ENCODE assay signal across 16 cellular contexts in the genomic region with DNA sequence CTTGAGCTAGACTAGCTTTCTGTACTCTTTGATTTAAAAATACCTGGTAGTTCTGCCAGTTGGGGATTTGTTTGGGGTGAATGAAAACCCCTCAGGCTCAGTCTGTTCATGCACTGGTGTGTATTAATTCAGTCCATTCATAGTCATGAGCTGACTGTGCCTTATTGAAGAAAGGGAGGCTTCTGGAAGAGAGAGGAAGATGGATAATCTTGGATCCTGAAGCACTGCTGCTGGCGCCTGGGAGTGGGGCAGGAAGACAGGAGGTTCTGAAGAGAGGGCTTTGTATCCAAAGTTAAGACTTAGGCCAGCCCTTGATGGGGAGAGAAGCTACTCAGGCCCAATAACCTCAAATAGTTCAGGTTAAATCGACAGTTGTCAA.
DNase-seq lines count a peak whose midpoint lies in the region; ATAC-seq and TF ChIP-seq lines count a peak whose summit lies in the region.
"Had no signal": no experiment of that assay in that cellular context is flagged by ENCODE, and none has a peak within 500 bp of the region (broad histone marks: within the 10 kb centered on the region; RNA-seq: fewer than 3 reads in every experiment).

No MANE protein-coding gene starts in this region.

- no peak for TF ChIP-seq POLR2A in Peyer's patch (IDR thresholded peaks at IDR 0.05)

- H3K4me1 ChIP-seq in SJSA1 (replicated peaks) (peaks cover 90% of the 10 kb centered on the region), Peyer's patch (no peaks in the 10 kb centered on the region)
- H3K4me1 ChIP-seq in effector memory CD4-positive, alpha-beta T cell (ENCODE audit: control insufficient read depth, insufficient read depth, low read length, poor library complexity, severe bottlenecking), result no peaks in the 10 kb centered on the region

- peak overlapping the region; percentile 93 for H3K27ac Mint-ChIP-seq in neural crest cell (ENCODE audit: unreplicated experiment)
- no peak overlapping the region for H3K27ac Mint-ChIP-seq in activated T-helper 2 cell treated with anti-CD3 and anti-CD28 coated beads, Interferon-gamma antibody, Interleukin-2, Interleukin-4, amounts not matched to agents 10 μg/mL and 5 μg/mL and 100 μg/mL, durations not matched to agents 14 hours and 24 hours and 36 hours
- H3K27ac Mint-ChIP-seq: activated T-cell treated with anti-CD3 and anti-CD28 coated beads, Interleukin-2, amount 50 U/mL, for 24 hours; memory B cell; progenitor cell of endocrine pancreas had no signal

- peaks cover 5% of the 10 kb centered on the region for H3K36me3 Mint-ChIP-seq in neural crest cell (ENCODE audit: low read depth)
- peaks cover 7% of the 10 kb centered on the region for H3K36me3 Mint-ChIP-seq in activated T-helper 2 cell treated with anti-CD3 and anti-CD28 coated beads, Interferon-gamma antibody, Interleukin-2, Interleukin-4, amounts not matched to agents 10 μg/mL and 5 μg/mL and 100 μg/mL, durations not matched to agents 14 hours and 24 hours and 36 hours (ENCODE audit: low read depth)

- no peaks in the 10 kb centered on the region for H3K27me3 Mint-ChIP-seq in neural crest cell (ENCODE audit: low read depth)
- H3K27me3 Mint-ChIP-seq in activated T-helper 2 cell treated with anti-CD3 and anti-CD28 coated beads, Interferon-gamma antibody, Interleukin-2, Interleukin-4, amounts not matched to agents 10 μg/mL and 5 μg/mL and 100 μg/mL, durations not matched to agents 14 hours and 24 hours and 36 hours (ENCODE audit: low read depth), result no peaks in the 10 kb centered on the region
- H3K27me3 Mint-ChIP-seq: activated T-cell treated with anti-CD3 and anti-CD28 coated beads, Interleukin-2, amount 50 U/mL, for 24 hours; memory B cell; progenitor cell of endocrine pancreas had no signal

- peak; percentile 78 for ATAC-seq in esophagus mucosa

- H3K36me3 ChIP-seq in SJSA1 (peaks cover 1% of the 10 kb centered on the region), Peyer's patch (peaks cover 0 to 2% (median 0%) of the 10 kb centered on the region in 3 donors)
- peaks cover 8% of the 10 kb centered on the region for H3K36me3 ChIP-seq in effector memory CD4-positive, alpha-beta T cell (ENCODE audit: control insufficient read depth, insufficient read depth, low read length)

- no peaks in the 10 kb centered on the region for H3K27me3 ChIP-seq in SJSA1 (replicated peaks)
- H3K27me3 ChIP-seq in Peyer's patch, result no peaks in the 10 kb centered on the region
- H3K27me3 ChIP-seq in effector memory CD4-positive, alpha-beta T cell (replicated peaks; ENCODE audit: control insufficient read depth, insufficient read depth, low read length, poor library complexity, severe bottlenecking), result no peaks in the 10 kb centered on the region

- no peaks in the 10 kb centered on the region for H3K9me3 Mint-ChIP-seq in neural crest cell
- no peaks in the 10 kb centered on the region for H3K9me3 Mint-ChIP-seq in activated T-helper 2 cell treated with anti-CD3 and anti-CD28 coated beads, Interferon-gamma antibody, Interleukin-2, Interleukin-4, amounts not matched to agents 10 μg/mL and 5 μg/mL and 100 μg/mL, durations not matched to agents 14 hours and 24 hours and 36 hours
- H3K9me3 Mint-ChIP-seq: activated T-cell treated with anti-CD3 and anti-CD28 coated beads, Interleukin-2, amount 50 U/mL, for 24 hours; memory B cell had no signal

- peak overlapping the region; percentile 21 for H3K4me3 Mint-ChIP-seq in neural crest cell
- no peak overlapping the region for H3K4me3 Mint-ChIP-seq in activated T-helper 2 cell treated with anti-CD3 and anti-CD28 coated beads, Interferon-gamma antibody, Interleukin-2, Interleukin-4, amounts not matched to agents 10 μg/mL and 5 μg/mL and 100 μg/mL, durations not matched to agents 14 hours and 24 hours and 36 hours (ENCODE audit: low read depth)
- H3K4me3 Mint-ChIP-seq: activated T-cell treated with anti-CD3 and anti-CD28 coated beads, Interleukin-2, amount 50 U/mL, for 24 hours; memory B cell had no signal

- intact Hi-C loops in activated T-helper 2 cell treated with anti-CD3 and anti-CD28 coated beads, Interferon-gamma antibody, Interleukin-2, Interleukin-4, amounts not matched to agents 10 μg/mL and 5 μg/mL and 100 μg/mL, durations not matched to agents 14 hours and 24 hours and 36 hours (cut with micrococcal nuclease), result no loop called here

- peaks cover 68% of the 10 kb centered on the region for H3K4me1 Mint-ChIP-seq in neural crest cell
- H3K4me1 Mint-ChIP-seq in activated T-helper 2 cell treated with anti-CD3 and anti-CD28 coated beads, Interferon-gamma antibody, Interleukin-2, Interleukin-4, amounts not matched to agents 10 μg/mL and 5 μg/mL and 100 μg/mL, durations not matched to agents 14 hours and 24 hours and 36 hours (ENCODE audit: low read depth), result peaks cover 20% of the 10 kb centered on the region

- H3K27ac ChIP-seq in SJSA1 (peak overlapping the region; percentile 83), Peyer's patch (no peak overlapping the region)
- H3K27ac ChIP-seq in effector memory CD4-positive, alpha-beta T cell (ENCODE audit: insufficient read depth, low read length, poor library complexity, severe bottlenecking), result no peak overlapping the region

- no peaks in the 10 kb centered on the region for H3K9me3 ChIP-seq in SJSA1 (replicated peaks)
- no peaks in the 10 kb centered on the region for H3K9me3 ChIP-seq in Peyer's patch
- H3K9me3 ChIP-seq in effector memory CD4-positive, alpha-beta T cell (ENCODE audit: control insufficient read depth, low read length), result no peaks in the 10 kb centered on the region

- peak; percentile 20 for DNase-seq in DMS114 treated with DMSO at 0.1 percent for 48 hours (lab: John Stamatoyannopoulos, UW; ENCODE audit: unreplicated experiment)
- no peak for DNase-seq in SJSA1 (ENCODE audit: low read depth in 1 of 2, low spot score in 2 of 2)
- no peak for DNase-seq in neural crest cell (ENCODE audit: low read depth, low spot score)
- no peak for DNase-seq in Peyer's patch
- no peak for DNase-seq in effector memory CD4-positive, alpha-beta T cell
- DNase-seq in activated T-helper 2 cell treated with anti-CD3 and anti-CD28 coated beads, Interferon-gamma antibody, Interleukin-2, Interleukin-4, amounts not matched to agents 10 μg/mL and 5 μg/mL and 100 μg/mL, durations not matched to agents 14 hours and 24 hours and 36 hours (ENCODE audit: low spot score), result no peak
- DNase-seq in D341Med (ENCODE audit: low spot score), result no peak
- DNase-seq: activated T-cell treated with anti-CD3 and anti-CD28 coated beads, Interleukin-2, amount 50 U/mL, for 24 hours; aorta; DMS153; KG1; NCI-H1694; NCI-H82 had no signal

- no peak overlapping the region for H3K4me3 ChIP-seq in SJSA1
- no peak overlapping the region for H3K4me3 ChIP-seq in Peyer's patch
- no peak overlapping the region for H3K4me3 ChIP-seq in effector memory CD4-positive, alpha-beta T cell (ENCODE audit: insufficient read depth, low read depth, low read length, poor library complexity, severe bottlenecking)

- TF ChIP-seq CTCF in neural crest cell (conservative IDR thresholded peaks at IDR 0.05) (no peak), Peyer's patch (IDR thresholded peaks at IDR 0.05) (no peak)
